ENCODE assay signal across 22 cellular contexts in genomic region chr9:22383720-22384119, GRCh38.
DNase-seq lines count a peak whose midpoint lies in the region; ATAC-seq and TF ChIP-seq lines count a peak whose summit lies in the region.
"Had no signal": no experiment of that assay in that cellular context is flagged by ENCODE, and none has a peak within 500 bp of the region (broad histone marks: within the 10 kb centered on the region; RNA-seq: fewer than 3 reads in every experiment).

No MANE protein-coding gene starts in this region.

- TF ChIP-seq POLR2A in body of pancreas (IDR thresholded peaks at IDR 0.05): no peak

- H3K27me3 ChIP-seq in SJCRH30: no peaks in the 10 kb centered on the region
- H3K27me3 ChIP-seq in foreskin keratinocyte: no peaks in the 10 kb centered on the region
- H3K27me3 ChIP-seq in neural progenitor cell: peaks cover 43% of the 10 kb centered on the region
- H3K27me3 ChIP-seq in body of pancreas: no peaks in the 10 kb centered on the region

- H3K4me3 ChIP-seq in SJCRH30: no peak overlapping the region
- no peak overlapping the region for H3K4me3 ChIP-seq in neural progenitor cell
- H3K4me3 ChIP-seq in body of pancreas: no peak overlapping the region

- H3K27ac ChIP-seq in SJCRH30 (peak overlapping the region; percentile 20), foreskin keratinocyte (no peak overlapping the region), neural progenitor cell (peak overlapping the region; percentile 97), body of pancreas (no peak overlapping the region)
- H3K27ac ChIP-seq: HL-60, RWPE1 had no signal

- peaks cover 9% of the 10 kb centered on the region for H3K9me3 Mint-ChIP-seq in neural progenitor cell
- H3K9me3 Mint-ChIP-seq in activated CD8-positive, alpha-beta T cell treated with anti-CD3 and anti-CD28 coated beads, Interleukin-2, amount 10 ng/mL, durations not matched to agents 7 days and 5 days (ENCODE audit: insufficient read depth): no peaks in the 10 kb centered on the region
- H3K9me3 Mint-ChIP-seq: HFFc6 had no signal

- ATAC-seq in foreskin keratinocyte (no peak), body of pancreas (no peak)
- ATAC-seq in activated CD8-positive, alpha-beta T cell treated with anti-CD3 and anti-CD28 coated beads, Interleukin-2, amount 10 ng/mL, durations not matched to agents 7 days and 5 days: no peak

- H3K79me2 ChIP-seq in neural progenitor cell (ENCODE audit: low read depth): no peaks in the 10 kb centered on the region

- H4K20me1 ChIP-seq in neural progenitor cell (ENCODE audit: low read depth): peaks cover 3% of the 10 kb centered on the region

- no peaks in the 10 kb centered on the region; the same call in 1 of the 2 replicates for H3K9me3 ChIP-seq in SJCRH30 (replicated peaks)
- H3K9me3 ChIP-seq in neural progenitor cell (ENCODE audit: low read depth): no peaks in the 10 kb centered on the region
- H3K9me3 ChIP-seq in body of pancreas: no peaks in the 10 kb centered on the region

- no peak overlapping the region for H3K4me3 Mint-ChIP-seq in neural progenitor cell
- no peak overlapping the region for H3K4me3 Mint-ChIP-seq in activated CD8-positive, alpha-beta T cell treated with anti-CD3 and anti-CD28 coated beads, Interleukin-2, amount 10 ng/mL, durations not matched to agents 7 days and 5 days
- H3K4me3 Mint-ChIP-seq: CD14-positive monocyte, HFFc6 had no signal

- H3K36me3 ChIP-seq in SJCRH30 (no peaks in the 10 kb centered on the region), neural progenitor cell (no peaks in the 10 kb centered on the region), body of pancreas (replicated peaks in 1 of 2; ENCODE audit: insufficient read depth in 1 of 2, low read depth in 2 of 2) (no peaks in the 10 kb centered on the region)

- no peak overlapping the region for H3K27ac Mint-ChIP-seq in neural progenitor cell
- no peak overlapping the region for H3K27ac Mint-ChIP-seq in activated CD8-positive, alpha-beta T cell treated with anti-CD3 and anti-CD28 coated beads, Interleukin-2, amount 10 ng/mL, durations not matched to agents 7 days and 5 days
- H3K27ac Mint-ChIP-seq: CD14-positive monocyte, HFFc6 had no signal

- H3K9ac ChIP-seq in neural progenitor cell: no peak overlapping the region

- DNase-seq in LHCN-M2 (ENCODE audit: low read depth) (peak; percentile 34), SJCRH30 (peak; percentile 49 to 83), foreskin keratinocyte (peak; percentile 29 to 55), neural progenitor cell (ENCODE audit: low spot score) (peak; percentile 86), NCI-H2171 (lab: John Stamatoyannopoulos, UW) (no peak), body of pancreas (no peak), anterior cingulate cortex (lab: John Stamatoyannopoulos, UW) (no peak)
- no peak for DNase-seq in activated CD8-positive, alpha-beta T cell treated with anti-CD3 and anti-CD28 coated beads, Interleukin-2, amount 10 ng/mL, durations not matched to agents 7 days and 5 days
- DNase-seq: DMS 273 treated with DMSO at 0.1 percent for 48 hours, DND-41, HFFc6, IMR-90, NCI-H1417, NCI-H2029 treated with DMSO at 0.1 percent for 48 hours, NCI-H510A treated with DMSO at 0.1 percent for 48 hours, NCI-H82, OCI-M1, SIG-M5, T-helper 1 cell had no signal

- H3K4me1 ChIP-seq in SJCRH30 (peaks cover 31% of the 10 kb centered on the region), foreskin keratinocyte (no peaks in the 10 kb centered on the region), neural progenitor cell (peaks cover 62% of the 10 kb centered on the region), body of pancreas (no peaks in the 10 kb centered on the region)

- H3K4me1 Mint-ChIP-seq in neural progenitor cell: peaks cover 49% of the 10 kb centered on the region
- no peaks in the 10 kb centered on the region for H3K4me1 Mint-ChIP-seq in activated CD8-positive, alpha-beta T cell treated with anti-CD3 and anti-CD28 coated beads, Interleukin-2, amount 10 ng/mL, durations not matched to agents 7 days and 5 days (ENCODE audit: low read depth)
- H3K4me1 Mint-ChIP-seq: CD14-positive monocyte had no signal

- 9 to 23% methylated on average over 2 of the region's 2 CpGs for WGBS in body of pancreas, 2 donors

- TF ChIP-seq CTCF in foreskin keratinocyte (conservative IDR thresholded peaks at IDR 0.05) (no peak), neural progenitor cell (IDR thresholded peaks at IDR 0.05) (no peak), body of pancreas (IDR thresholded peaks at IDR 0.05) (no peak)

- intact Hi-C loops in body of pancreas (cut with DNase I): no loop called here

- H3F3A ChIP-seq in neural progenitor cell (ENCODE audit: low read depth): peaks cover 39% of the 10 kb centered on the region

- no peak overlapping the region for H2AFZ ChIP-seq in neural progenitor cell (replicated peaks)

- H3K27me3 Mint-ChIP-seq in neural progenitor cell (ENCODE audit: insufficient read depth, low read depth): no peaks in the 10 kb centered on the region
- H3K27me3 Mint-ChIP-seq in activated CD8-positive, alpha-beta T cell treated with anti-CD3 and anti-CD28 coated beads, Interleukin-2, amount 10 ng/mL, durations not matched to agents 7 days and 5 days (ENCODE audit: low read depth): no peaks in the 10 kb centered on the region

- peaks cover 3% of the 10 kb centered on the region for H3K36me3 Mint-ChIP-seq in neural progenitor cell
- no peaks in the 10 kb centered on the region for H3K36me3 Mint-ChIP-seq in activated CD8-positive, alpha-beta T cell treated with anti-CD3 and anti-CD28 coated beads, Interleukin-2, amount 10 ng/mL, durations not matched to agents 7 days and 5 days (ENCODE audit: low read depth)
- H3K36me3 Mint-ChIP-seq: CD14-positive monocyte had no signal

- CTCF ChIA-PET in activated CD8-positive, alpha-beta T cell treated with anti-CD3 and anti-CD28 coated beads, Interleukin-2, amount 10 ng/mL, durations not matched to agents 7 days and 5 days (lab: Charles Lee): no interaction called here

- H3K4me2 ChIP-seq in neural progenitor cell: peak overlapping the region; percentile 64

- POLR2A ChIA-PET in activated CD8-positive, alpha-beta T cell treated with anti-CD3 and anti-CD28 coated beads, Interleukin-2, amount 10 ng/mL, durations not matched to agents 7 days and 5 days (lab: Charles Lee): no interaction called here

Comparison
In these comparisons a context has a peak if more than half of its experiments do, and no peak if none do; other contexts are left out.
1. DNase-seq: peak in LHCN-M2 (single experiment), SJCRH30 (2 of 2), foreskin keratinocyte (2 of 2) and neural progenitor cell (single experiment); none in NCI-H2171 (single experiment), body of pancreas (0 of 4), anterior cingulate cortex (0 of 58) and activated CD8-positive, alpha-beta T cell treated with anti-CD3 and anti-CD28 coated beads, Interleukin-2, amount 10 ng/mL, durations not matched to agents 7 days and 5 days (single experiment).
2. H3K27ac ChIP-seq: peak in SJCRH30 (single experiment) and neural progenitor cell (single experiment); none in foreskin keratinocyte (single experiment) and body of pancreas (0 of 4).